ENCODE assay signal across 1 cellular context in genomic region chr19:17711851-17712250, GRCh38.
TF ChIP-seq lines count a peak whose summit lies in the region.

No MANE protein-coding gene starts in this region.

TF ChIP-seq in K562, 482 proteins besides CTCF, POLR2A, EP300 and RAD21:
- TF ChIP-seq ZNF395 (CRISPR knock-in tag; IDR thresholded peaks at IDR 0.05) (no peak), RBM22 (IDR thresholded peaks at IDR 0.05; ENCODE audit: low read depth, low read length, poor library complexity, severe bottlenecking) (no peak), ZNF347 (CRISPR knock-in tag; IDR thresholded peaks at IDR 0.05; ENCODE audit: low read depth) (no peak), ZZZ3 (IDR thresholded peaks at IDR 0.05) (no peak), NR3C1 (CRISPR knock-in tag; IDR thresholded peaks at IDR 0.05) (no peak), TSC22D4 (tag; IDR thresholded peaks at IDR 0.05) (no peak), RFX5 (IDR thresholded peaks at IDR 0.05; ENCODE audit: low read depth, low read length) (no peak), PCBP1 (IDR thresholded peaks at IDR 0.05; ENCODE audit: low read depth, low read length, poor library complexity, severe bottlenecking) (no peak), ZKSCAN8 (CRISPR knock-in tag; IDR thresholded peaks at IDR 0.05) (no peak), SIN3A (IDR thresholded peaks at IDR 0.05; ENCODE audit: borderline replicate concordance in 2 of 2, control insufficient read depth in 1 of 2, low read depth in 2 of 2, low read length in 2 of 2) (no peak), SMARCE1 (IDR thresholded peaks at IDR 0.05) (no peak), YBX1 (IDR thresholded peaks at IDR 0.05) (no peak), ARNT (IDR thresholded peaks at IDR 0.05) (no peak), NR2F6 (CRISPR knock-in tag; IDR thresholded peaks at IDR 0.05) (no peak), NR1H2 (CRISPR knock-in tag; IDR thresholded peaks at IDR 0.05) (no peak), TFAM (CRISPR knock-in tag; conservative IDR thresholded peaks at IDR 0.05) (no peak), PTBP1 (IDR thresholded peaks at IDR 0.05; ENCODE audit: low read depth, low read length) (no peak), ZNF584 (CRISPR knock-in tag; IDR thresholded peaks at IDR 0.05; ENCODE audit: low read depth) (no peak), BRD9 (IDR thresholded peaks at IDR 0.05; ENCODE audit: low read depth, partially characterized antibody) (no peak)
